14 cellular contexts compared by ENCODE assay signal in the genomic region with DNA sequence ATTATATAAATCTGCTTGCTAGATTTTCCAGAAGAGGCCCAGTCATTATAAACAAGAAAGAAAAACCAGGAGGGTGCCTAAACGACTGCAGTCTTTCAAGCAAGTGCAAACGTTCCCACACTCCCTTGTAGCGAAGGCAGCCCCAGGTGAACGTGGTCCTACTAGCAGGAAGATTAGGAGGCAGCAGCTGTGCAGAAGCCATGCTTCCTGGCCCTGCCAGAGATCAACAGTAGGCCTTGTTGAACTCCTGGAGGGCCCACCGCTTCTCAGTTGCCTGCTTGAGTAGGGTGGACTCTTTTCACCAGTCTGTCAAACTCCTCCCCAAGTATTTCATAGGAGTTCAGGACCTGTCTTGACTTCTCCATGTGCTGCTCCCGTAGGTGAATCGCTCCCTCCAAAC.
DNase-seq lines count a peak whose midpoint lies in the region; ATAC-seq, FAIRE-seq and TF ChIP-seq lines count a peak whose summit lies in the region.
"Had no signal": no experiment of that assay in that cellular context is flagged by ENCODE, and none has a peak within 500 bp of the region (broad histone marks: within the 10 kb centered on the region; RNA-seq: fewer than 3 reads in every experiment).

No MANE protein-coding gene starts in this region.

- H3K36me3 ChIP-seq in SK-N-SH (replicated peaks in 1 of 2; ENCODE audit: control insufficient read depth in 1 of 2, insufficient read depth in 2 of 2, low read length in 1 of 2) = no peaks in the 10 kb centered on the region
- no peaks in the 10 kb centered on the region for H3K36me3 ChIP-seq in H1 (ENCODE audit: control insufficient read depth in 2 of 4, insufficient read depth in 4 of 4, low read length in 3 of 4)
- H3K36me3 ChIP-seq: BLaER1 treated with 17β-estradiol and CSF1 and Interleukin-3, amounts not matched to agents 10 nM and 100 nM had no signal

- no peak overlapping the region for H2BK15ac ChIP-seq in H1 (ENCODE audit: low read length)
- no peak overlapping the region for H2BK15ac ChIP-seq in H9 (ENCODE audit: low read depth, low read length)

- no peak for FAIRE-seq in H1 (lab: Jason Lieb, UNC)
- FAIRE-seq: D721Med, GM19239 had no signal

- POLR2A ChIA-PET in SK-N-SH (lab: Yijun Ruan, JAX) = no interaction called here
- POLR2A ChIA-PET in H1 (lab: Charles Lee; ENCODE audit: partially characterized antibody) = no interaction called here

- ATAC-seq in SK-N-SH treated with all-trans-retinoic acid at 6 μM for 48 hours = no peak
- ATAC-seq in stimulated activated memory B cell treated with anti-CD40 and anti-IgM and Interleukin-4, amounts not matched to agents 10 μg/mL and 1 μg/mL and 100 μg/mL, for 72 hours = peak; percentile 24

- H4K91ac ChIP-seq in H1 (replicated peaks; ENCODE audit: insufficient read length, low read length) = no peak overlapping the region
- H4K91ac ChIP-seq in H9 (ENCODE audit: insufficient read length, low read depth, low read length) = no peak overlapping the region

- H3K36me3 Mint-ChIP-seq in stimulated activated memory B cell treated with anti-CD40 and anti-IgM and Interleukin-4, amounts not matched to agents 10 μg/mL and 1 μg/mL and 100 μg/mL, for 72 hours = no peaks in the 10 kb centered on the region
- H3K36me3 Mint-ChIP-seq in H9 (ENCODE audit: insufficient read depth in 1 of 3, low read depth in 3 of 3) = no peaks in the 10 kb centered on the region; a peak in 1 of 7 replicates
- H3K36me3 Mint-ChIP-seq: CD4-positive, CD25-positive, alpha-beta regulatory T cell had no signal

- H2BK20ac ChIP-seq in H1 (ENCODE audit: low read length) (no peak overlapping the region), H9 (ENCODE audit: low read depth, low read length, poor library complexity, severe bottlenecking) (no peak overlapping the region)

- no peaks in the 10 kb centered on the region for H3K4me1 ChIP-seq in SK-N-SH (ENCODE audit: control insufficient read depth in 1 of 2, insufficient read depth in 2 of 2, low read depth in 1 of 2, low read length in 1 of 2)
- H3K4me1 ChIP-seq in H1 (replicated peaks in 1 of 4; ENCODE audit: control insufficient read depth in 3 of 4, insufficient read depth in 4 of 4, low read length in 3 of 4) = no peaks in the 10 kb centered on the region
- H3K4me1 ChIP-seq in H9 (ENCODE audit: insufficient read depth, low read length) = no peaks in the 10 kb centered on the region
- H3K4me1 ChIP-seq: BLaER1 treated with 17β-estradiol and CSF1 and Interleukin-3, amounts not matched to agents 10 nM and 100 nM; Caco-2 had no signal

- TF ChIP-seq RAD21 in SK-N-SH (IDR thresholded peaks at IDR 0.05; ENCODE audit: low read length) = no peak
- TF ChIP-seq RAD21 in H1 (IDR thresholded peaks at IDR 0.05 in 1 of 2, conservative IDR thresholded peaks at IDR 0.05 in 1 of 2; ENCODE audit: low read depth in 2 of 2, low read length in 2 of 2) = no peak

- H2BK12ac ChIP-seq in H1 (ENCODE audit: low read depth, low read length) (no peak overlapping the region), H9 (ENCODE audit: insufficient read length, low read depth, low read length) (no peak overlapping the region)

- TF ChIP-seq POLR2A in H1 (IDR thresholded peaks at IDR 0.05; ENCODE audit: control extremely low read depth in 1 of 2, low read depth in 2 of 2, low read length in 2 of 2) = no peak

- H2BK5ac ChIP-seq in H1 (ENCODE audit: low read depth, low read length) = no peak overlapping the region
- no peak overlapping the region for H2BK5ac ChIP-seq in H9 (ENCODE audit: insufficient read length, low read length)

- H3K4me3 Mint-ChIP-seq in stimulated activated memory B cell treated with anti-CD40 and anti-IgM and Interleukin-4, amounts not matched to agents 10 μg/mL and 1 μg/mL and 100 μg/mL, for 72 hours = no peak overlapping the region
- no peak overlapping the region for H3K4me3 Mint-ChIP-seq in H9
- H3K4me3 Mint-ChIP-seq: B cell; CD4-positive, CD25-positive, alpha-beta regulatory T cell had no signal

- H3K23ac ChIP-seq in H1 (ENCODE audit: insufficient read length) (no peak overlapping the region), H9 (ENCODE audit: insufficient read length, low read depth, low read length) (no peak overlapping the region)

- H3K4me1 Mint-ChIP-seq in stimulated activated memory B cell treated with anti-CD40 and anti-IgM and Interleukin-4, amounts not matched to agents 10 μg/mL and 1 μg/mL and 100 μg/mL, for 72 hours = no peaks in the 10 kb centered on the region
- H3K4me1 Mint-ChIP-seq in H9 = no peaks in the 10 kb centered on the region
- H3K4me1 Mint-ChIP-seq: B cell; CD4-positive, CD25-positive, alpha-beta regulatory T cell had no signal

- H3K4me3 ChIP-seq in SK-N-SH (ENCODE audit: low read depth in 2 of 2, low read length in 1 of 2) (no peak overlapping the region), H1 (ENCODE audit: extremely low read depth in 1 of 4, insufficient read depth in 2 of 4, low read depth in 3 of 4, low read length in 4 of 4) (no peak overlapping the region)
- H3K4me3 ChIP-seq: BLaER1 treated with 17β-estradiol and CSF1 and Interleukin-3, amounts not matched to agents 10 nM and 100 nM had no signal

- H3K79me1 ChIP-seq in H1 (ENCODE audit: low read depth, low read length) = no peaks in the 10 kb centered on the region
- no peaks in the 10 kb centered on the region for H3K79me1 ChIP-seq in H9 (ENCODE audit: insufficient read depth, low read depth, low read length, poor library complexity, severe bottlenecking)

- H3K27ac ChIP-seq in SK-N-SH (ENCODE audit: low read depth in 2 of 2, low read length in 1 of 2) (no peak overlapping the region), H1 (ENCODE audit: low read depth, low read length) (no peak overlapping the region), H9 (ENCODE audit: insufficient read length, low read depth, low read length) (no peak overlapping the region)
- H3K27ac ChIP-seq: BLaER1 treated with 17β-estradiol and CSF1 and Interleukin-3, amounts not matched to agents 10 nM and 100 nM had no signal

- CTCF ChIA-PET in SK-N-SH (lab: Yijun Ruan, JAX) = no interaction called here
- CTCF ChIA-PET in H1 (lab: Charles Lee; ENCODE audit: partially characterized antibody) = no interaction called here

- no peaks in the 10 kb centered on the region for H3F3A ChIP-seq in SK-N-SH (replicated peaks; ENCODE audit: insufficient read depth)

- no peaks in the 10 kb centered on the region for H3K27me3 ChIP-seq in SK-N-SH (ENCODE audit: insufficient read depth)
- no peaks in the 10 kb centered on the region for H3K27me3 ChIP-seq in H1 (replicated peaks in 1 of 4; ENCODE audit: control insufficient read depth in 3 of 4, extremely low read depth in 1 of 4, insufficient read depth in 3 of 4, low read length in 3 of 4)
- H3K27me3 ChIP-seq in H9 (ENCODE audit: insufficient read depth, low read length) = no peaks in the 10 kb centered on the region
- H3K27me3 ChIP-seq: BLaER1 treated with 17β-estradiol and CSF1 and Interleukin-3, amounts not matched to agents 10 nM and 100 nM had no signal

- no peak for TF ChIP-seq EP300 in SK-N-SH (IDR thresholded peaks at IDR 0.05; ENCODE audit: borderline replicate concordance in 1 of 2, low read depth in 1 of 2, low read length in 1 of 2)
- TF ChIP-seq EP300 in H1 (IDR thresholded peaks at IDR 0.05; ENCODE audit: borderline replicate concordance in 1 of 2, low read depth in 2 of 2, low read length in 2 of 2) = no peak

- H4K8ac ChIP-seq in H1 (ENCODE audit: extremely low read depth, insufficient read depth, low read length) = peak overlapping the region; percentile 57; the same call in 1 of the 2 replicates
- H4K8ac ChIP-seq in H9 (replicated peaks; ENCODE audit: insufficient read length, low read depth, low read length) = no peak overlapping the region

- no peaks in the 10 kb centered on the region for H3K23me2 ChIP-seq in H1 (ENCODE audit: low read depth, low read length)
- H3K23me2 ChIP-seq in H9 (ENCODE audit: insufficient read length, low read depth, low read length, poor library complexity, severe bottlenecking) = no peaks in the 10 kb centered on the region

- no peak overlapping the region for H3K27ac Mint-ChIP-seq in stimulated activated memory B cell treated with anti-CD40 and anti-IgM and Interleukin-4, amounts not matched to agents 10 μg/mL and 1 μg/mL and 100 μg/mL, for 72 hours
- no peak overlapping the region for H3K27ac Mint-ChIP-seq in H9
- H3K27ac Mint-ChIP-seq: B cell; CD4-positive, CD25-positive, alpha-beta regulatory T cell had no signal

- H3K4me2 ChIP-seq in SK-N-SH (no peak overlapping the region; the same call in 1 of the 2 replicates), H1 (ENCODE audit: insufficient read depth in 1 of 2, low read depth in 2 of 2, low read length in 2 of 2) (no peak overlapping the region), H9 (ENCODE audit: insufficient read depth, insufficient read length, low read length) (no peak overlapping the region)
- H3K4me2 ChIP-seq: BLaER1 treated with 17β-estradiol and CSF1 and Interleukin-3, amounts not matched to agents 10 nM and 100 nM had no signal

- 0 out of 2 replicates have a peak, but pooled peaks cover 3% of the 10 kb centered on the region for H3K9me3 ChIP-seq in SK-N-SH
- H3K9me3 ChIP-seq in H1 (ENCODE audit: insufficient read depth in 2 of 2, low read depth in 1 of 2, low read length in 1 of 2) = no peaks in the 10 kb centered on the region
- no peaks in the 10 kb centered on the region for H3K9me3 ChIP-seq in H9 (ENCODE audit: control insufficient read depth, low read depth, low read length)
- H3K9me3 ChIP-seq: Caco-2 had no signal

- H3K4ac ChIP-seq in H1 (replicated peaks; ENCODE audit: insufficient read length, low read depth, low read length) = no peak overlapping the region
- no peak overlapping the region for H3K4ac ChIP-seq in H9 (ENCODE audit: low read depth, low read length)

- H3K9ac ChIP-seq in SK-N-SH (no peak overlapping the region), H1 (replicated peaks in 1 of 4; ENCODE audit: extremely low read depth in 1 of 4, low read depth in 3 of 4, low read length in 3 of 4) (no peak overlapping the region), H9 (ENCODE audit: extremely low read depth, insufficient read length, low read length) (no peak overlapping the region)
- H3K9ac ChIP-seq: BLaER1 treated with 17β-estradiol and CSF1 and Interleukin-3, amounts not matched to agents 10 nM and 100 nM had no signal

- H3K14ac ChIP-seq in H1 (ENCODE audit: insufficient read length) (no peak overlapping the region), H9 (ENCODE audit: insufficient read depth, low read length) (no peak overlapping the region)

- no peak overlapping the region for H4K5ac ChIP-seq in H1 (ENCODE audit: insufficient read length, low read depth, low read length)
- no peak overlapping the region for H4K5ac ChIP-seq in H9 (ENCODE audit: insufficient read length, low read depth, low read length)

- H2AFZ ChIP-seq in SK-N-SH (ENCODE audit: low read depth) (peak overlapping the region; percentile 81; the same call in 1 of the 2 replicates), H1 (ENCODE audit: low read length) (no peak overlapping the region), H9 (ENCODE audit: low read length) (no peak overlapping the region)

- H2BK120ac ChIP-seq in H1 (replicated peaks; ENCODE audit: low read depth, low read length) (no peak overlapping the region), H9 (ENCODE audit: low read depth, low read length, poor library complexity, severe bottlenecking) (no peak overlapping the region)

- H3T11ph ChIP-seq in H9 (ENCODE audit: low read length) = no peak overlapping the region

- no peaks in the 10 kb centered on the region for H3K27me3 Mint-ChIP-seq in stimulated activated memory B cell treated with anti-CD40 and anti-IgM and Interleukin-4, amounts not matched to agents 10 μg/mL and 1 μg/mL and 100 μg/mL, for 72 hours
- H3K27me3 Mint-ChIP-seq in H9 (ENCODE audit: low read depth) = no peaks in the 10 kb centered on the region
- H3K27me3 Mint-ChIP-seq: B cell had no signal

- H3K9me3 Mint-ChIP-seq in stimulated activated memory B cell treated with anti-CD40 and anti-IgM and Interleukin-4, amounts not matched to agents 10 μg/mL and 1 μg/mL and 100 μg/mL, for 72 hours = peaks cover 2% of the 10 kb centered on the region
- H3K9me3 Mint-ChIP-seq in H9 = no peaks in the 10 kb centered on the region; a peak in 1 of 5 replicates

- H4K20me1 ChIP-seq in SK-N-SH (ENCODE audit: insufficient read depth) (no peaks in the 10 kb centered on the region), H1 (replicated peaks in 1 of 2; ENCODE audit: control insufficient read depth in 1 of 2, insufficient read depth in 2 of 2, low read length in 2 of 2) (no peaks in the 10 kb centered on the region), H9 (ENCODE audit: control insufficient read depth, insufficient read depth, insufficient read length) (no peaks in the 10 kb centered on the region)
- H4K20me1 ChIP-seq: BLaER1 treated with 17β-estradiol and CSF1 and Interleukin-3, amounts not matched to agents 10 nM and 100 nM had no signal

- H3K18ac ChIP-seq in H1 (ENCODE audit: extremely low read depth, low read length) (no peak overlapping the region), H9 (ENCODE audit: insufficient read length, low read depth, low read length) (no peak overlapping the region)

- TF ChIP-seq CTCF in SK-N-SH (IDR thresholded peaks at IDR 0.05) = no peak
- TF ChIP-seq CTCF in H1 (IDR thresholded peaks at IDR 0.05; ENCODE audit: control extremely low read depth in 1 of 3, insufficient read depth in 1 of 3, low read depth in 1 of 3, low read length in 3 of 3) = no peak
- TF ChIP-seq CTCF in H9 (conservative IDR thresholded peaks at IDR 0.05) = no peak

- H3K79me2 ChIP-seq in SK-N-SH (ENCODE audit: insufficient read depth) (no peaks in the 10 kb centered on the region), H1 (ENCODE audit: control insufficient read depth in 1 of 2, insufficient read depth in 2 of 2, low read length in 2 of 2) (no peaks in the 10 kb centered on the region), H9 (ENCODE audit: insufficient read depth, low read length) (no peaks in the 10 kb centered on the region)

- WGBS in SK-N-SH (ENCODE audit: low lambda C conversion rate) = 30% methylated on average over 6 of the region's 7 CpGs
- 92% methylated on average over 7 of the region's 7 CpGs; no CpG with 5 or more reads in 1 of the 2 experiments for whole genome bisulfite sequencing in H1 (ENCODE audit: extremely low coverage in 1 of 2, insufficient coverage in 1 of 2, insufficient read length in 1 of 2, insufficient replicate concordance in 2 of 2, low coverage in 1 of 2, low lambda C conversion rate in 2 of 2, missing lambda C conversion rate in 1 of 2), 2 experiments
- WGBS in H9 (ENCODE audit: extremely low coverage, insufficient read length, low lambda C conversion rate) = no CpG with 5 or more reads among the region's 7 CpGs

- H3K56ac ChIP-seq in H1 (replicated peaks; ENCODE audit: insufficient read length, low read depth, low read length) = no peak overlapping the region
- no peak overlapping the region for H3K56ac ChIP-seq in H9 (ENCODE audit: insufficient read length, low read depth, low read length)

- no peaks in the 10 kb centered on the region for H3K9me2 ChIP-seq in SK-N-SH

- DNase-seq in SK-N-SH = no peak
- DNase-seq in H1 (ENCODE audit: low read depth in 1 of 2, low spot score in 2 of 2) = no peak
- DNase-seq in T-helper 9 cell = no peak
- no peak for DNase-seq in H9
- DNase-seq: Caco-2; CD4-positive, CD25-positive, alpha-beta regulatory T cell; GDM1; HCEC 1CT had no signal

- H2AK5ac ChIP-seq in H1 (ENCODE audit: low read depth, low read length) (no peak overlapping the region), H9 (ENCODE audit: insufficient read length, low read length) (no peak overlapping the region)
